Comparison of ENCODE assay signal across 8 cellular contexts in genomic region chr14:39015360-39015961, GRCh38.
DNase-seq lines count a peak whose midpoint lies in the region; ATAC-seq and TF ChIP-seq lines count a peak whose summit lies in the region.

No MANE protein-coding gene starts in this region.

- H3K27me3 ChIP-seq in iPS DF 6.9 (ENCODE audit: control insufficient read depth, insufficient read depth, low read length), result no peaks in the 10 kb centered on the region
- no peaks in the 10 kb centered on the region for H3K27me3 ChIP-seq in tibial nerve

- no peaks in the 10 kb centered on the region for H3K36me3 Mint-ChIP-seq in activated CD8-positive, alpha-beta T cell treated with anti-CD3 and anti-CD28 coated beads for 36 hours (ENCODE audit: low read depth)

- H3K4me3 ChIP-seq in iPS DF 6.9 (ENCODE audit: low read length) (no peak overlapping the region), tibial nerve (no peak overlapping the region)

- POLR2A ChIA-PET in activated CD8-positive, alpha-beta T cell treated with anti-CD3 and anti-CD28 coated beads for 36 hours (lab: Charles Lee), result no interaction called here

- no peak for TF ChIP-seq EP300 in tibial nerve (IDR thresholded peaks at IDR 0.05)

- H3K27ac ChIP-seq in iPS DF 6.9 (ENCODE audit: low read length) (no peak overlapping the region), tibial nerve (no peak overlapping the region)

- DNase-seq in AG20443 (ENCODE audit: low spot score) (peak; percentile 64), NCI-H2081 treated with DMSO at 0.1 percent for 48 hours (lab: John Stamatoyannopoulos, UW) (peak; percentile 35), iPS DF 6.9 (ENCODE audit: low read depth, low spot score) (peak; percentile 4), tibial nerve (ENCODE audit: low spot score in 2 of 2) (no peak)
- peak; percentile 43 for DNase-seq in activated CD8-positive, alpha-beta T cell treated with anti-CD3 and anti-CD28 coated beads for 36 hours

- H3K9me3 Mint-ChIP-seq in activated CD8-positive, alpha-beta T cell treated with anti-CD3 and anti-CD28 coated beads for 36 hours, result no peaks in the 10 kb centered on the region

- intact Hi-C loops in activated CD8-positive, alpha-beta T cell treated with anti-CD3 and anti-CD28 coated beads for 36 hours (cut with micrococcal nuclease), result loop anchor here (2.0 kb wide), 1 partner anchor 293 kb away; no protein-coding TSS in a partner anchor

- H3K4me1 Mint-ChIP-seq in activated CD8-positive, alpha-beta T cell treated with anti-CD3 and anti-CD28 coated beads for 36 hours (ENCODE audit: low read depth), result no peaks in the 10 kb centered on the region

- H3K27ac Mint-ChIP-seq in activated CD8-positive, alpha-beta T cell treated with anti-CD3 and anti-CD28 coated beads for 36 hours, result no peak overlapping the region

- H3K36me3 ChIP-seq in iPS DF 6.9 (ENCODE audit: control insufficient read depth, insufficient read depth, low read length), result no peaks in the 10 kb centered on the region
- H3K36me3 ChIP-seq in tibial nerve, result peaks cover 0 to 5% (median 0%) of the 10 kb centered on the region in 3 donors

- peak; percentile 84 for ATAC-seq in HG02759 (IDR thresholded peaks at IDR 0.05; ENCODE audit: unreplicated experiment)
- ATAC-seq in activated CD8-positive, alpha-beta T cell treated with anti-CD3 and anti-CD28 coated beads for 36 hours, result no peak
- ATAC-seq in HG03108 (IDR thresholded peaks at IDR 0.05; ENCODE audit: unreplicated experiment), result no peak

- peak; percentile 83 for TF ChIP-seq CTCF in GM12873 (IDR thresholded peaks at IDR 0.05; ENCODE audit: insufficient read depth, low read depth, low read length, missing control alignments)
- peak; percentile 77 for TF ChIP-seq CTCF in activated CD8-positive, alpha-beta T cell treated with anti-CD3 and anti-CD28 coated beads for 36 hours (IDR thresholded peaks at IDR 0.05)
- TF ChIP-seq CTCF in tibial nerve (IDR thresholded peaks at IDR 0.05), result peak; percentile 62 to 75 (median 67)

- no peak overlapping the region for H3K4me3 Mint-ChIP-seq in activated CD8-positive, alpha-beta T cell treated with anti-CD3 and anti-CD28 coated beads for 36 hours

- H3K27me3 Mint-ChIP-seq in activated CD8-positive, alpha-beta T cell treated with anti-CD3 and anti-CD28 coated beads for 36 hours, result no peaks in the 10 kb centered on the region

- TF ChIP-seq POLR2A in tibial nerve (IDR thresholded peaks at IDR 0.05), result no peak

- H3K4me1 ChIP-seq in iPS DF 6.9 (ENCODE audit: control insufficient read depth, insufficient read depth, low read length) (no peaks in the 10 kb centered on the region), tibial nerve (peaks cover 0 to 10% (median 0%) of the 10 kb centered on the region in 4 donors)

- CTCF ChIA-PET in activated CD8-positive, alpha-beta T cell treated with anti-CD3 and anti-CD28 coated beads for 36 hours (lab: Charles Lee), result interaction anchor here (0.5 to 2.3 kb wide), 28 partner anchors 9 to 1113 kb away, joined by 3 to 16 read pairs (median 4); no protein-coding TSS in a partner anchor

- H3K9me3 ChIP-seq in iPS DF 6.9 (ENCODE audit: control insufficient read depth, insufficient read depth, low read length), result no peaks in the 10 kb centered on the region
- no peaks in the 10 kb centered on the region for H3K9me3 ChIP-seq in tibial nerve

- no CpG with 5 or more reads among the region's 5 CpGs for WGBS in iPS DF 6.9 (ENCODE audit: insufficient coverage, insufficient read length)
- 26 to 31% methylated on average over 5 of the region's 5 CpGs for WGBS in tibial nerve, 2 donors

Comparison
In these comparisons a context has a peak if more than half of its experiments do, and no peak if none do; other contexts are left out.
1. DNase-seq: peak in AG20443 (single experiment), NCI-H2081 treated with DMSO at 0.1 percent for 48 hours (single experiment), activated CD8-positive, alpha-beta T cell treated with anti-CD3 and anti-CD28 coated beads for 36 hours (single experiment) and iPS DF 6.9 (single experiment); none in tibial nerve (0 of 2).
2. Peak in every context shown above with its lines, with median percentiles within 50 percentile points of each other: CTCF ChIP-seq.